In the genomic region with DNA sequence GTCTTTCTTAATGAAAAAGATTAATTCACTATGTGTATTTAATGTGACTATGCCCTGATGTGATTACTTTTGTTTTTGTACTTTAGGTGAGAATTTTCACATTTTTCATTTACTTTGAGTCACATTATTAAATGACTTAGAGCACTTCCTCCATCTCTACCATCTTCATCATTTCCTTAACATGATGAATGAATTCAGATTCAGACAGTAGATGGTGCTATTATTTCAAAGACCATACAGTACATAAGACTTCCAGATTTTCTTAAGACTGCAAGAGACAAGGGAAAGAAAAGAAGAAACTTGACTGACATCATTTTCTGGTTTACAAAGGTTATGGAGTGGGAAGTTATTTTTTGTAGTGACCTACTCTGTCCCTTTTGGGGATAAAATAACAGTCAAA, we compare ENCODE assay signal across 10 cellular contexts.
DNase-seq lines count a peak whose midpoint lies in the region; ATAC-seq and TF ChIP-seq lines count a peak whose summit lies in the region.
"Had no signal": no experiment of that assay in that cellular context is flagged by ENCODE, and none has a peak within 500 bp of the region (broad histone marks: within the 10 kb centered on the region; RNA-seq: fewer than 3 reads in every experiment).

No MANE protein-coding gene starts in this region.

- H3K4ac ChIP-seq in H9 (ENCODE audit: low read depth, low read length): no peak overlapping the region

- H3K18ac ChIP-seq in H9 (ENCODE audit: insufficient read length, low read depth, low read length): no peak overlapping the region

- BruUV-seq in A673 (replicated peaks; lab: Mats Ljungman, UMichigan): no TSS peak
- BruUV-seq in Panc1 (replicated peaks; lab: Mats Ljungman, UMichigan): no TSS peak

- H2BK15ac ChIP-seq in H9 (ENCODE audit: low read depth, low read length): no peak overlapping the region

- H2AFZ ChIP-seq in H9 (ENCODE audit: low read length): no peak overlapping the region

- no peak overlapping the region for H3K4me3 Mint-ChIP-seq in H9
- H3K4me3 Mint-ChIP-seq: IgD-negative memory B cell had no signal

- in situ Hi-C loops in Panc1 (cut with HindIII; ENCODE audit: low pct_unique_long_range_greater_than_20kb, low sequenced_read_pairs): no loop called here

- H4K91ac ChIP-seq in H9 (ENCODE audit: insufficient read length, low read depth, low read length): no peak overlapping the region

- POLR2A ChIA-PET in A673 (lab: Charles Lee; ENCODE audit: low non-redundant PET) (interaction anchor here (1.1 kb wide), 1 partner anchor 354 kb away, joined by 4 read pairs; no protein-coding TSS in a partner anchor), Panc1 (lab: Charles Lee) (no interaction called here)

- H2BK5ac ChIP-seq in H9 (ENCODE audit: insufficient read length, low read length): no peak overlapping the region

- H3K27ac ChIP-seq in A673 (ENCODE audit: low read depth, low read length, poor library complexity, severe bottlenecking) (no peak overlapping the region), H9 (ENCODE audit: insufficient read length, low read depth, low read length) (no peak overlapping the region), Panc1 (ENCODE audit: low read length) (no peak overlapping the region), adrenal gland (no peak overlapping the region)

- H3K36me3 ChIP-seq in A673 (ENCODE audit: insufficient read depth, low read length, poor library complexity, severe bottlenecking) (no peaks in the 10 kb centered on the region), Panc1 (ENCODE audit: control insufficient read depth, insufficient read depth, low read length) (no peaks in the 10 kb centered on the region), adrenal gland (replicated peaks in 1 of 2) (no peaks in the 10 kb centered on the region)

- H3K79me2 ChIP-seq in H9 (ENCODE audit: insufficient read depth, low read length): no peaks in the 10 kb centered on the region

- H4K8ac ChIP-seq in H9 (replicated peaks; ENCODE audit: insufficient read length, low read depth, low read length): no peak overlapping the region

- H3K4me1 ChIP-seq in A673 (ENCODE audit: insufficient read depth, low read length, poor library complexity, severe bottlenecking) (peaks cover 19% of the 10 kb centered on the region), H9 (ENCODE audit: insufficient read depth, low read length) (no peaks in the 10 kb centered on the region; the same call in 1 of the 2 replicates), Panc1 (ENCODE audit: control insufficient read depth, insufficient read depth, low read length) (no peaks in the 10 kb centered on the region), adrenal gland (replicated peaks in 1 of 2) (no peaks in the 10 kb centered on the region)

- peak; percentile 83 for DNase-seq in A673 (ENCODE audit: low spot score)
- no peak for DNase-seq in H9
- peak; percentile 2 for DNase-seq in Panc1 (ENCODE audit: low read depth, low spot score)
- DNase-seq in fibroblast of the conjunctiva (ENCODE audit: low read depth): peak; percentile 27
- no peak for DNase-seq in stimulated activated naive CD4-positive, alpha-beta T cell (lab: John Stamatoyannopoulos, UW)
- DNase-seq in adrenal gland: no peak
- DNase-seq: cerebellar nuclear complex had no signal

- H3K9me3 Mint-ChIP-seq in H9: no peaks in the 10 kb centered on the region

- H2AK5ac ChIP-seq in H9 (ENCODE audit: insufficient read length, low read length): no peak overlapping the region

- H2BK12ac ChIP-seq in H9 (ENCODE audit: insufficient read length, low read depth, low read length): no peak overlapping the region

- TF ChIP-seq CTCF in A673 (conservative IDR thresholded peaks at IDR 0.05; ENCODE audit: low read depth, low read length) (peak; percentile 72), H9 (conservative IDR thresholded peaks at IDR 0.05) (peak; percentile 58), Panc1 (IDR thresholded peaks at IDR 0.05) (peak; percentile 39; the same call in 1 of the 2 replicates), adrenal gland (IDR thresholded peaks at IDR 0.05) (peak in 3 of 6 experiments; percentile 5 to 28 (median 10))

- H3K9ac ChIP-seq in H9 (ENCODE audit: extremely low read depth, insufficient read length, low read length): no peak overlapping the region

- no peak overlapping the region for H3K14ac ChIP-seq in H9 (ENCODE audit: insufficient read depth, low read length)

- no peaks in the 10 kb centered on the region for H3K9me3 ChIP-seq in A673 (ENCODE audit: low read depth, low read length, poor library complexity, severe bottlenecking)
- H3K9me3 ChIP-seq in H9 (ENCODE audit: control insufficient read depth, low read depth, low read length): no peaks in the 10 kb centered on the region
- no peaks in the 10 kb centered on the region for H3K9me3 ChIP-seq in Panc1 (ENCODE audit: control insufficient read depth, insufficient read depth, low read depth, low read length)
- H3K9me3 ChIP-seq in adrenal gland (replicated peaks in 1 of 3): no peaks in the 10 kb centered on the region

- no peaks in the 10 kb centered on the region for H4K20me1 ChIP-seq in H9 (ENCODE audit: control insufficient read depth, insufficient read depth, insufficient read length)

- H3K27me3 ChIP-seq in A673 (replicated peaks; ENCODE audit: insufficient read depth, low read depth, low read length, poor library complexity) (no peaks in the 10 kb centered on the region), H9 (ENCODE audit: insufficient read depth, low read length) (no peaks in the 10 kb centered on the region), Panc1 (ENCODE audit: control insufficient read depth, insufficient read depth, low read length) (no peaks in the 10 kb centered on the region), adrenal gland (no peaks in the 10 kb centered on the region)

- no peak overlapping the region for H3K23ac ChIP-seq in H9 (ENCODE audit: insufficient read length, low read depth, low read length)

- CTCF ChIA-PET in A673 (lab: Charles Lee) (no interaction called here), Panc1 (lab: Charles Lee) (no interaction called here)

- no peak overlapping the region for H3K4me2 ChIP-seq in H9 (ENCODE audit: insufficient read depth, insufficient read length, low read length)

- no peaks in the 10 kb centered on the region for H3K36me3 Mint-ChIP-seq in H9 (ENCODE audit: insufficient read depth in 1 of 3, low read depth in 3 of 3)
- H3K36me3 Mint-ChIP-seq: IgD-negative memory B cell had no signal

- no peak overlapping the region for H2BK120ac ChIP-seq in H9 (ENCODE audit: low read depth, low read length, poor library complexity, severe bottlenecking)

- H3K27me3 Mint-ChIP-seq in H9 (ENCODE audit: low read depth): no peaks in the 10 kb centered on the region
- H3K27me3 Mint-ChIP-seq: IgD-negative memory B cell had no signal

- H3K4me3 ChIP-seq in A673 (ENCODE audit: low read depth, low read length, poor library complexity, severe bottlenecking) (no peak overlapping the region), Panc1 (ENCODE audit: low read depth in 2 of 2, low read length in 2 of 2) (no peak overlapping the region), adrenal gland (no peak overlapping the region)

- H3T11ph ChIP-seq in H9 (ENCODE audit: low read length): no peak overlapping the region

- no peak for TF ChIP-seq POLR2A in adrenal gland (IDR thresholded peaks at IDR 0.05)

- no peaks in the 10 kb centered on the region for H3K23me2 ChIP-seq in H9 (ENCODE audit: insufficient read length, low read depth, low read length, poor library complexity, severe bottlenecking)

- H3K27ac Mint-ChIP-seq in H9: no peak overlapping the region
- H3K27ac Mint-ChIP-seq: IgD-negative memory B cell had no signal

- intact Hi-C loops in A673 (cut with micrococcal nuclease; ENCODE audit: unreplicated experiment): loop anchor here (1.0 to 10.0 kb wide), 3 partner anchors 353 to 866 kb away; no protein-coding TSS in a partner anchor
- intact Hi-C loops in Panc1 (cut with micrococcal nuclease; ENCODE audit: unreplicated experiment): loop anchor here (10.0 kb wide), 1 partner anchor 1074 kb away; no protein-coding TSS in a partner anchor
- intact Hi-C loops in adrenal gland (cut with DNase I): loop anchor here in 1 of 2 donors (10.0 kb wide), 1 partner anchor 1074 kb away; no protein-coding TSS in a partner anchor

- peaks cover 0 to 4% of the 10 kb centered on the region in 2 experiments; a peak in 1 of 4 replicates for H3K4me1 Mint-ChIP-seq in H9
- H3K4me1 Mint-ChIP-seq: IgD-negative memory B cell had no signal

- no peaks in the 10 kb centered on the region for H3K79me1 ChIP-seq in H9 (ENCODE audit: insufficient read depth, low read depth, low read length, poor library complexity, severe bottlenecking)

- H2BK20ac ChIP-seq in H9 (ENCODE audit: low read depth, low read length, poor library complexity, severe bottlenecking): no peak overlapping the region

- H3K56ac ChIP-seq in H9 (ENCODE audit: insufficient read length, low read depth, low read length): no peak overlapping the region

- no peak overlapping the region for H4K5ac ChIP-seq in H9 (ENCODE audit: insufficient read length, low read depth, low read length)

- no peak for ATAC-seq in Panc1
- ATAC-seq in GM18520 (IDR thresholded peaks at IDR 0.05; ENCODE audit: unreplicated experiment): no peak
- no peak for ATAC-seq in GM21717 (IDR thresholded peaks at IDR 0.05; ENCODE audit: unreplicated experiment)

Comparison
In these comparisons a context has a peak if more than half of its experiments do, and no peak if none do; other contexts are left out.
1. DNase-seq: peak in A673 (single experiment), Panc1 (single experiment) and fibroblast of the conjunctiva (single experiment); none in H9 (single experiment), stimulated activated naive CD4-positive, alpha-beta T cell (0 of 6) and adrenal gland (0 of 7).